ENCODE assay signal across 8 cellular contexts in genomic region chr12:92927436-92928116, GRCh38. TPM values are rescaled to one million over a fixed set of nuclear protein-coding genes. Genes with fewer than 3 reads are reported as not detected.
A peak's percentile ranks its signal among the peaks of the same experiment; 100 is the strongest.
DNase-seq lines count a peak whose midpoint lies in the region; ATAC-seq, FAIRE-seq and TF ChIP-seq lines count a peak whose summit lies in the region.

No MANE protein-coding gene starts in this region.

- H3K36me3 Mint-ChIP-seq in CD4-positive, alpha-beta memory T cell, result peaks cover 4 to 5% of the 10 kb centered on the region in 2 donors
- peaks cover 5% of the 10 kb centered on the region for H3K36me3 Mint-ChIP-seq in neural progenitor cell

- FAIRE-seq in endometrium (lab: Jason Lieb, UNC), result peak; percentile 46

- H3K79me2 ChIP-seq in neural progenitor cell (ENCODE audit: low read depth), result peaks cover 59% of the 10 kb centered on the region

- no peaks in the 10 kb centered on the region for H3K27me3 Mint-ChIP-seq in CD4-positive, alpha-beta memory T cell
- H3K27me3 Mint-ChIP-seq in neural progenitor cell (ENCODE audit: insufficient read depth, low read depth), result no peaks in the 10 kb centered on the region

- CTCF ChIA-PET in CD4-positive, alpha-beta memory T cell (lab: Charles Lee; ENCODE audit: partially characterized antibody), result interaction anchor here (0.7 to 2.8 kb wide), 12 partner anchors 16 to 1545 kb away, joined by 3 to 11 read pairs (median 5); no protein-coding TSS in a partner anchor

- peaks cover 25 to 42% (median 36%) of the 10 kb centered on the region in 4 donors for H3K4me1 Mint-ChIP-seq in CD4-positive, alpha-beta memory T cell
- peaks cover 28% of the 10 kb centered on the region for H3K4me1 Mint-ChIP-seq in neural progenitor cell

- no peaks in the 10 kb centered on the region for H3K9me3 ChIP-seq in CD4-positive, alpha-beta memory T cell (ENCODE audit: control insufficient read depth in 1 of 2, low read length in 2 of 2)
- no peaks in the 10 kb centered on the region for H3K9me3 ChIP-seq in neural progenitor cell (ENCODE audit: low read depth)

- H3K27ac ChIP-seq in CD4-positive, alpha-beta memory T cell (ENCODE audit: low read depth, low read length), result peak overlapping the region; percentile 90
- no peak overlapping the region for H3K27ac ChIP-seq in neural progenitor cell

- H3K36me3 ChIP-seq in CD4-positive, alpha-beta memory T cell (ENCODE audit: insufficient read depth, low read length), result no peaks in the 10 kb centered on the region
- no peaks in the 10 kb centered on the region for H3K36me3 ChIP-seq in neural progenitor cell

- H3F3A ChIP-seq in neural progenitor cell (ENCODE audit: low read depth), result peaks cover 20% of the 10 kb centered on the region

- peak overlapping the region; percentile 28 for H3K9ac ChIP-seq in neural progenitor cell

- POLR2A ChIA-PET in CD4-positive, alpha-beta memory T cell (lab: Charles Lee; ENCODE audit: partially characterized antibody), result interaction anchor here (0.9 to 4.1 kb wide), 7 partner anchors 17 to 333 kb away, joined by 3 to 36 read pairs (median 4); no protein-coding TSS in a partner anchor

- intact Hi-C loops in CD4-positive, alpha-beta memory T cell (cut with micrococcal nuclease), result loop anchor here (5.0 kb wide), 4 partner anchors 65 to 1535 kb away; partner anchors contain the start of gene CRADD

- H3K4me1 ChIP-seq in CD4-positive, alpha-beta memory T cell (ENCODE audit: insufficient read depth, low read length), result peaks cover 28% of the 10 kb centered on the region
- peaks cover 30% of the 10 kb centered on the region for H3K4me1 ChIP-seq in neural progenitor cell

- H3K4me2 ChIP-seq in neural progenitor cell, result peak overlapping the region; percentile 96

- peak overlapping the region; percentile 60 to 95 (median 92) for H3K27ac Mint-ChIP-seq in CD4-positive, alpha-beta memory T cell
- no peak overlapping the region for H3K27ac Mint-ChIP-seq in neural progenitor cell

- ATAC-seq in GM21381 (IDR thresholded peaks at IDR 0.05; ENCODE audit: unreplicated experiment) (no peak), HG03045 (IDR thresholded peaks at IDR 0.05; ENCODE audit: unreplicated experiment) (no peak)

- no peaks in the 10 kb centered on the region for H3K9me3 Mint-ChIP-seq in CD4-positive, alpha-beta memory T cell
- peaks cover 5% of the 10 kb centered on the region for H3K9me3 Mint-ChIP-seq in neural progenitor cell

- H3K4me3 ChIP-seq in CD4-positive, alpha-beta memory T cell (ENCODE audit: low read length in 2 of 2), result peak overlapping the region; percentile 12 to 55
- H3K4me3 ChIP-seq in neural progenitor cell, result peak overlapping the region; percentile 71

- peak in 4 of 5 donors; percentile 21 to 42 (median 33) for DNase-seq in CD4-positive, alpha-beta memory T cell
- DNase-seq in H4 (ENCODE audit: low spot score) (peak; percentile 43), RPMI7951 (ENCODE audit: low read depth) (peak; percentile 67), neural progenitor cell (ENCODE audit: low spot score) (peak; percentile 45), NCI-H510A treated with DMSO at 0.1 percent for 48 hours (lab: John Stamatoyannopoulos, UW) (no peak)

- TF ChIP-seq CTCF in neural progenitor cell (IDR thresholded peaks at IDR 0.05), result no peak

- H2AFZ ChIP-seq in neural progenitor cell (replicated peaks), result no peak overlapping the region

- H4K20me1 ChIP-seq in neural progenitor cell (ENCODE audit: low read depth), result no peaks in the 10 kb centered on the region

- H3K4me3 Mint-ChIP-seq in CD4-positive, alpha-beta memory T cell, result peak overlapping the region; percentile 79 to 91 (median 88)
- H3K4me3 Mint-ChIP-seq in neural progenitor cell, result peak overlapping the region; percentile 84

- no peaks in the 10 kb centered on the region for H3K27me3 ChIP-seq in CD4-positive, alpha-beta memory T cell (ENCODE audit: insufficient read depth, low read length)
- H3K27me3 ChIP-seq in neural progenitor cell, result no peaks in the 10 kb centered on the region

RNA-seq across cellular contexts. Expression of gene EEA1, which starts 1.5 kb away (rescaled TPM):
- 10 to 100 TPM; 16.1 to 16.4 TPM for total RNA-seq in CD4-positive, alpha-beta memory T cell
- polyA plus RNA-seq in CD4-positive, alpha-beta memory T cell, result 10 to 100 TPM in 1 of 2 donors, 1 to 10 TPM in 1; 2.8 to 16.2 TPM
- 5.9 and 6.6 TPM in 2 replicates for total RNA-seq in H4 (2014; rRNA removed; shearing (Covaris generic))
- total RNA-seq in RPMI7951 (2014; rRNA removed; shearing (Covaris generic)), result 9.0 and 13.5 TPM in 2 replicates
- total RNA-seq in neural progenitor cell (ENCODE audit: low replicate concordance), result 6.6 and 11.6 TPM in 2 replicates
